ENCODE assay signal across 8 cellular contexts in genomic region chr16:70429888-70430666, GRCh38. TPM values are rescaled to one million over a fixed set of nuclear protein-coding genes. Genes with fewer than 3 reads are reported as not detected.
DNase-seq lines count a peak whose midpoint lies in the region; ATAC-seq and TF ChIP-seq lines count a peak whose summit lies in the region.

No MANE protein-coding gene starts in this region.

- H3K27ac Mint-ChIP-seq in activated naive CD4-positive, alpha-beta T cell treated with anti-CD3 and anti-CD28 coated beads, Interleukin-2, amount 50 U/mL, for 24 hours = peak overlapping the region; percentile 89

- no peaks in the 10 kb centered on the region for H3K36me3 ChIP-seq in PC-3 (ENCODE audit: low read depth, low read length)
- H3K36me3 ChIP-seq in hepatocyte (replicated peaks; ENCODE audit: insufficient read depth, low read depth) = no peaks in the 10 kb centered on the region
- H3K36me3 ChIP-seq in tibial nerve = no peaks in the 10 kb centered on the region

- POLR2A ChIA-PET in PC-3 (lab: Charles Lee; ENCODE audit: unreplicated experiment) = no interaction called here

- H3K9me2 ChIP-seq in PC-3 (replicated peaks; ENCODE audit: low read length) = no peaks in the 10 kb centered on the region
- H3K9me2 ChIP-seq in hepatocyte (replicated peaks; ENCODE audit: insufficient read depth) = no peaks in the 10 kb centered on the region

- H3K4me1 Mint-ChIP-seq in activated naive CD4-positive, alpha-beta T cell treated with anti-CD3 and anti-CD28 coated beads, Interleukin-2, amount 50 U/mL, for 24 hours = peaks cover 69% of the 10 kb centered on the region

- H3K79me2 ChIP-seq in PC-3 (ENCODE audit: low read length) (0 out of 2 replicates have a peak, but pooled peaks cover 7% of the 10 kb centered on the region), hepatocyte (peaks cover 77% of the 10 kb centered on the region)

- H3K36me3 Mint-ChIP-seq in activated naive CD4-positive, alpha-beta T cell treated with anti-CD3 and anti-CD28 coated beads, Interleukin-2, amount 50 U/mL, for 24 hours = peaks cover 3% of the 10 kb centered on the region

- ATAC-seq in PC-3 = no peak

- H3K4me3 Mint-ChIP-seq in activated naive CD4-positive, alpha-beta T cell treated with anti-CD3 and anti-CD28 coated beads, Interleukin-2, amount 50 U/mL, for 24 hours = peak overlapping the region; percentile 63

- no peaks in the 10 kb centered on the region for H3K9me3 ChIP-seq in PC-3 (ENCODE audit: low read length)
- no peaks in the 10 kb centered on the region for H3K9me3 ChIP-seq in hepatocyte (ENCODE audit: low read depth)
- no peaks in the 10 kb centered on the region for H3K9me3 ChIP-seq in tibial nerve

- H3K27me3 ChIP-seq in PC-3 (ENCODE audit: low read length) = no peaks in the 10 kb centered on the region
- no peaks in the 10 kb centered on the region for H3K27me3 ChIP-seq in hepatocyte
- H3K27me3 ChIP-seq in tibial nerve = no peaks in the 10 kb centered on the region

- H3K9ac ChIP-seq in PC-3 (ENCODE audit: low read length) = no peak overlapping the region

- H3K9me3 Mint-ChIP-seq in activated naive CD4-positive, alpha-beta T cell treated with anti-CD3 and anti-CD28 coated beads, Interleukin-2, amount 50 U/mL, for 24 hours = no peaks in the 10 kb centered on the region

- H3K4me3 ChIP-seq in PC-3 (ENCODE audit: low read length) = no peak overlapping the region
- no peak overlapping the region for H3K4me3 ChIP-seq in hepatocyte
- no peak overlapping the region for H3K4me3 ChIP-seq in tibial nerve

- no peaks in the 10 kb centered on the region for H4K20me1 ChIP-seq in PC-3 (ENCODE audit: low read length)
- peaks cover 6% of the 10 kb centered on the region for H4K20me1 ChIP-seq in hepatocyte (ENCODE audit: insufficient read depth, poor library complexity, severe bottlenecking)

- no peak overlapping the region for H3K4me2 ChIP-seq in PC-3 (ENCODE audit: low read length)
- peak overlapping the region; percentile 61 for H3K4me2 ChIP-seq in hepatocyte

- no peaks in the 10 kb centered on the region for H3F3A ChIP-seq in PC-3 (ENCODE audit: low read length, unreplicated experiment)

- TF ChIP-seq POLR2A in tibial nerve (IDR thresholded peaks at IDR 0.05) = no peak

- H3K27me3 Mint-ChIP-seq in activated naive CD4-positive, alpha-beta T cell treated with anti-CD3 and anti-CD28 coated beads, Interleukin-2, amount 50 U/mL, for 24 hours = no peaks in the 10 kb centered on the region

- intact Hi-C loops in PC-3 (cut with micrococcal nuclease) = no loop called here

- TF ChIP-seq EP300 in tibial nerve (IDR thresholded peaks at IDR 0.05) = no peak

- CTCF ChIA-PET in PC-3 (lab: Charles Lee) = no interaction called here

- peak overlapping the region; percentile 7; the same call in 1 of the 2 replicates for H3K27ac ChIP-seq in PC-3 (ENCODE audit: low read length)
- H3K27ac ChIP-seq in hepatocyte = peak overlapping the region; percentile 98
- H3K27ac ChIP-seq in tibial nerve = peak overlapping the region in 3 of 4 donors; percentile 68 to 78 (median 70)

- H3K4me1 ChIP-seq in PC-3 (ENCODE audit: insufficient read depth, low read length) = peaks cover 37% of the 10 kb centered on the region
- H3K4me1 ChIP-seq in hepatocyte (ENCODE audit: insufficient read depth) = peaks cover 76% of the 10 kb centered on the region
- peaks cover 0 to 79% (median 65%) of the 10 kb centered on the region in 4 donors for H3K4me1 ChIP-seq in tibial nerve

- TF ChIP-seq CTCF in PC-3 (conservative IDR thresholded peaks at IDR 0.05; ENCODE audit: low read depth, low read length) = no peak
- TF ChIP-seq CTCF in hepatocyte (IDR thresholded peaks at IDR 0.05; ENCODE audit: poor library complexity) = no peak
- TF ChIP-seq CTCF in tibial nerve (IDR thresholded peaks at IDR 0.05) = no peak

- BruUV-seq in PC-3 (replicated peaks; lab: Mats Ljungman, UMichigan) = no TSS peak

- H2AFZ ChIP-seq in PC-3 (ENCODE audit: low read length) = no peak overlapping the region
- no peak overlapping the region for H2AFZ ChIP-seq in hepatocyte

- 70% methylated on average over 5 of the region's 5 CpGs for WGBS in hepatocyte (ENCODE audit: low lambda C conversion rate, missing lambda C conversion rate)
- WGBS in tibial nerve, 2 donors = 65 to 77% methylated on average over 5 of the region's 5 CpGs

- no peak for DNase-seq in activated naive CD4-positive, alpha-beta T cell (lab: John Stamatoyannopoulos, UW)
- DNase-seq in PC-3 (no peak), hepatocyte (ENCODE audit: low spot score) (no peak), tibial nerve (ENCODE audit: low spot score in 2 of 2) (no peak), SW480 (ENCODE audit: low spot score) (no peak), NCI-H2227 treated with DMSO at 0.1 percent for 48 hours (lab: John Stamatoyannopoulos, UW) (no peak), DMS79 (lab: John Stamatoyannopoulos, UW) (no peak)

RNA-seq across cellular contexts. Expression of gene ST3GAL2, which starts 8.8 kb away (rescaled TPM):
- total RNA-seq in PC-3 (2014; rRNA removed) (9.3 and 9.8 TPM in 2 replicates), hepatocyte (24.2 and 29.2 TPM in 2 replicates), tibial nerve (10 to 100 TPM; 18.6 to 32.4 (median 23.6) TPM)
- polyA plus RNA-seq in hepatocyte = 20.8 and 25.6 TPM in 2 replicates

RNA-seq across cellular contexts. Expression of gene FCSK, which starts 24.3 kb away (rescaled TPM):
- total RNA-seq in PC-3 (2014; rRNA removed) (9.7 and 11.7 TPM in 2 replicates), hepatocyte (13.3 and 25.9 TPM in 2 replicates), tibial nerve (10 to 100 TPM; 21.3 to 53.1 (median 37.9) TPM)
- 12.1 and 15.7 TPM in 2 replicates for polyA plus RNA-seq in hepatocyte

Comparison
In these comparisons a context has a peak if more than half of its experiments do, and no peak if none do; other contexts are left out.
1. H3K27ac ChIP-seq: peak in every context shown above with its lines; median percentile 98 in hepatocyte; 70 in tibial nerve; 7 in PC-3.